8 cellular contexts compared by ENCODE assay signal in the genomic region with DNA sequence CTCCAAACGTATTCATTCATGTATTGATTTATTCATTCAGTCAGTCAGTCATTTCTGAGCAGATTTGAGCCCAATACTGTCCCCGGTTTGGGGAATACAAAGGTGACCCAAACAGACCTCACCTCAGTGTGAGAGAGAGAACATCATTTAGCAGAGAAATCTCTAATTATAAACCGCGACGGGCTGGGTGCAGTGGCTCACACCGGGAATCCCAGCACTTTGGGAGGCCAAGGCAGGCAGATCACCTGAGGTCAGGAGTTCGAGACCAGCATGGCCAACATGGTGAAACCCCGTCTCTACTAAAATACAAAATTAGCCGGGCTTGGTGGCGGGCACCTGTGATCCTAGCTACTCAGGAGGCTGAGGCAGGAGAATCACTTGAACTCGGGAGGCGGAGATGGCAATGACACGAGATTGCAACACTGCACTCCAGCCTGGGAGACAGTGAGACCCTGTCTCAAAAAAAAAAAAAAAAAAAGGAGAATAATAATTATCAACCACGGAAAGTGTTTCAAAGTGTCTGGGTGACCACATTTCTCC. TPM values are rescaled to one million over a fixed set of nuclear protein-coding genes. Genes with fewer than 3 reads are reported as not detected.
DNase-seq lines count a peak whose midpoint lies in the region; ATAC-seq and TF ChIP-seq lines count a peak whose summit lies in the region.
"Not testable (repeated sequence)": the region's sequence is repeated elsewhere in the genome, so short reads cannot be mapped to it uniquely, and the experiment has no call there.

No MANE protein-coding gene starts in this region.

- H4K20me1 ChIP-seq in HCT116 (ENCODE audit: insufficient read depth); OCI-LY1 (ENCODE audit: insufficient read depth, low read length); hepatocyte (ENCODE audit: insufficient read depth, poor library complexity, severe bottlenecking): not testable (repeated sequence)

- H3K4me3 ChIP-seq in CD4-positive, CD25-positive, alpha-beta regulatory T cell (ENCODE audit: low read depth, low read length) = peak overlapping the region; percentile 52
- H3K4me3 ChIP-seq in HCT116 (replicated peaks in 1 of 2; ENCODE audit: low read depth in 1 of 2, low read length in 2 of 2) (peak overlapping the region; percentile 37 to 61), OCI-LY1 (ENCODE audit: low read depth, low read length, poor library complexity, severe bottlenecking) (peak overlapping the region; percentile 67), colonic mucosa (peak overlapping the region; percentile 61), stomach (peak overlapping the region; percentile 59 to 70 (median 68))
- H3K4me3 ChIP-seq in hepatocyte = not testable (repeated sequence)

- H3K9me3 ChIP-seq in CD4-positive, CD25-positive, alpha-beta regulatory T cell (ENCODE audit: control insufficient read depth in 2 of 2, low read length in 2 of 2); HCT116 (ENCODE audit: control insufficient read depth in 1 of 2, insufficient read depth in 1 of 2, low read depth in 1 of 2, low read length in 2 of 2); OCI-LY1 (ENCODE audit: low read length); colonic mucosa; hepatocyte (ENCODE audit: low read depth); stomach: not testable (repeated sequence)

- H3K9me3 Mint-ChIP-seq in CD4-positive, CD25-positive, alpha-beta regulatory T cell; activated T-cell treated with anti-CD3 and anti-CD28 coated beads, Interleukin-2, amount 50 U/mL, for 24 hours; neural crest cell: not testable (repeated sequence)

- H3K27ac ChIP-seq in CD4-positive, CD25-positive, alpha-beta regulatory T cell (ENCODE audit: insufficient read depth, low read length, poor library complexity, severe bottlenecking) = peak overlapping the region; percentile 67
- H3K27ac ChIP-seq in HCT116 (ENCODE audit: low read depth, low read length) (peak overlapping the region; percentile 52), colonic mucosa (peak overlapping the region; percentile 87), hepatocyte (peak overlapping the region; percentile 88), stomach (peak overlapping the region in 4 of 5 donors; percentile 85 to 92 (median 88))
- H3K27ac ChIP-seq in OCI-LY1 (ENCODE audit: low read depth, low read length, poor library complexity, severe bottlenecking) = not testable (repeated sequence)

- not testable (repeated sequence) for H3K27ac Mint-ChIP-seq in CD4-positive, CD25-positive, alpha-beta regulatory T cell; neural crest cell (ENCODE audit: unreplicated experiment)
- peak overlapping the region; percentile 71 for H3K27ac Mint-ChIP-seq in activated T-cell treated with anti-CD3 and anti-CD28 coated beads, Interleukin-2, amount 50 U/mL, for 24 hours

- not testable (repeated sequence) for ATAC-seq in CD4-positive, CD25-positive, alpha-beta regulatory T cell (ENCODE audit: low read depth in 2 of 2)
- ATAC-seq in HCT116 = peak; percentile 1; the same call in 1 of the 2 replicates

- WGBS in hepatocyte (ENCODE audit: low lambda C conversion rate, missing lambda C conversion rate) = 51% methylated on average over 13 of the region's 14 CpGs
- 38 to 43% (median 42%) methylated on average over 14 of the region's 14 CpGs for WGBS in stomach, 5 donors

- TF ChIP-seq CTCF in HCT116 (IDR thresholded peaks at IDR 0.05 in 2 of 3, conservative IDR thresholded peaks at IDR 0.05 in 1 of 3; ENCODE audit: borderline replicate concordance in 1 of 3, insufficient read depth in 1 of 3, low read depth in 2 of 3, low read length in 2 of 3); OCI-LY1 (IDR thresholded peaks at IDR 0.05; ENCODE audit: low read length); colonic mucosa (IDR thresholded peaks at IDR 0.05); hepatocyte (IDR thresholded peaks at IDR 0.05; ENCODE audit: poor library complexity); neural crest cell (conservative IDR thresholded peaks at IDR 0.05); stomach (IDR thresholded peaks at IDR 0.05): not testable (repeated sequence)

- H3K4me2 ChIP-seq in HCT116 (ENCODE audit: low read length) (peak overlapping the region; percentile 81), OCI-LY1 (ENCODE audit: low read length) (peak overlapping the region; percentile 70), hepatocyte (peak overlapping the region; percentile 96)

- peak overlapping the region; percentile 73 for H3K9ac ChIP-seq in HCT116 (ENCODE audit: low read length)
- H3K9ac ChIP-seq in OCI-LY1 (ENCODE audit: low read length) = peak overlapping the region; percentile 63
- H3K9ac ChIP-seq in colonic mucosa (ENCODE audit: low read depth in 2 of 2, low read length in 2 of 2) = not testable (repeated sequence)

- not testable (repeated sequence) for H2AFZ ChIP-seq in HCT116 (ENCODE audit: low read depth, low read length, poor library complexity, severe bottlenecking)
- H2AFZ ChIP-seq in OCI-LY1 (ENCODE audit: low read length) = peak overlapping the region; percentile 81; the same call in 1 of the 2 replicates
- peak overlapping the region; percentile 88 for H2AFZ ChIP-seq in hepatocyte

- not testable (repeated sequence) for H3K9me2 ChIP-seq in HCT116 (ENCODE audit: insufficient read depth); OCI-LY1 (ENCODE audit: low read depth, low read length); hepatocyte (replicated peaks; ENCODE audit: insufficient read depth)

- H3K79me2 ChIP-seq in HCT116 (ENCODE audit: insufficient read depth, low read length); OCI-LY1 (ENCODE audit: insufficient read depth, low read length); hepatocyte: not testable (repeated sequence)

- TF ChIP-seq EP300 in stomach (IDR thresholded peaks at IDR 0.05) = not testable (repeated sequence)

- not testable (repeated sequence) for H3F3A ChIP-seq in OCI-LY1 (ENCODE audit: insufficient read depth, low read length)

- POLR2A ChIA-PET in HCT116 (lab: Charles Lee) = interaction anchor here (0.6 to 0.7 kb wide), 2 partner anchors 13 to 18 kb away, joined by 3 to 4 read pairs; no protein-coding TSS in a partner anchor

- H3K36me3 ChIP-seq in CD4-positive, CD25-positive, alpha-beta regulatory T cell (ENCODE audit: control insufficient read depth, insufficient read depth, low read length); HCT116 (ENCODE audit: control insufficient read depth in 1 of 2, insufficient read depth in 2 of 2, low read length in 2 of 2); OCI-LY1 (ENCODE audit: insufficient read depth, low read length); colonic mucosa; hepatocyte (replicated peaks; ENCODE audit: insufficient read depth, low read depth); stomach: not testable (repeated sequence)

- H3K36me3 Mint-ChIP-seq in CD4-positive, CD25-positive, alpha-beta regulatory T cell; activated T-cell treated with anti-CD3 and anti-CD28 coated beads, Interleukin-2, amount 50 U/mL, for 24 hours (ENCODE audit: low read depth); neural crest cell (ENCODE audit: low read depth): not testable (repeated sequence)

- RAD21 ChIA-PET in HCT116 (lab: Charles Lee; ENCODE audit: low non-redundant PET in 1 of 2, low total read pairs in 2 of 2, uncharacterized antibody in 2 of 2, unreplicated experiment in 2 of 2) = not testable (repeated sequence)

- H3K4me1 ChIP-seq in CD4-positive, CD25-positive, alpha-beta regulatory T cell (ENCODE audit: control insufficient read depth, insufficient read depth, low read length, poor library complexity, severe bottlenecking); colonic mucosa; hepatocyte (ENCODE audit: insufficient read depth): not testable (repeated sequence)
- H3K4me1 ChIP-seq in HCT116 (ENCODE audit: control insufficient read depth in 1 of 2, insufficient read depth in 2 of 2, low read length in 2 of 2) (peaks cover 28 to 43% of the 10 kb centered on the region in 2 experiments), OCI-LY1 (ENCODE audit: insufficient read depth, low read length, severe bottlenecking) (peaks cover 11% of the 10 kb centered on the region), stomach (peaks cover 19 to 32% (median 29%) of the 10 kb centered on the region in 4 donors)

- peaks cover 15% of the 10 kb centered on the region for H3K27me3 Mint-ChIP-seq in CD4-positive, CD25-positive, alpha-beta regulatory T cell
- H3K27me3 Mint-ChIP-seq in activated T-cell treated with anti-CD3 and anti-CD28 coated beads, Interleukin-2, amount 50 U/mL, for 24 hours; neural crest cell (ENCODE audit: low read depth): not testable (repeated sequence)

- H3K4me3 Mint-ChIP-seq in CD4-positive, CD25-positive, alpha-beta regulatory T cell = peak overlapping the region; percentile 69 to 85 (median 78)
- peak overlapping the region; percentile 62 for H3K4me3 Mint-ChIP-seq in activated T-cell treated with anti-CD3 and anti-CD28 coated beads, Interleukin-2, amount 50 U/mL, for 24 hours
- peak overlapping the region; percentile 78 for H3K4me3 Mint-ChIP-seq in neural crest cell

- TF ChIP-seq RAD21 in HCT116 (IDR thresholded peaks at IDR 0.05; ENCODE audit: low read depth) = not testable (repeated sequence)

- DNase-seq in CD4-positive, CD25-positive, alpha-beta regulatory T cell; HCT116 (ENCODE audit: low read depth, low spot score); activated T-cell treated with anti-CD3 and anti-CD28 coated beads, Interleukin-2, amount 50 U/mL, for 24 hours; colonic mucosa; hepatocyte (ENCODE audit: low spot score); neural crest cell (ENCODE audit: low read depth, low spot score); stomach: not testable (repeated sequence)

- not testable (repeated sequence) for H3K4me1 Mint-ChIP-seq in CD4-positive, CD25-positive, alpha-beta regulatory T cell; activated T-cell treated with anti-CD3 and anti-CD28 coated beads, Interleukin-2, amount 50 U/mL, for 24 hours (ENCODE audit: low read depth); neural crest cell

- TSS peak; percentile 70 for BruUV-seq in HCT116 (replicated peaks; lab: Mats Ljungman, UMichigan)

- TF ChIP-seq POLR2A in HCT116 (IDR thresholded peaks at IDR 0.05; ENCODE audit: borderline replicate concordance, extremely low read depth, insufficient read depth, insufficient read length); stomach (IDR thresholded peaks at IDR 0.05): not testable (repeated sequence)

- not testable (repeated sequence) for H3K27me3 ChIP-seq in CD4-positive, CD25-positive, alpha-beta regulatory T cell (ENCODE audit: control insufficient read depth, insufficient read depth, low read length); HCT116 (ENCODE audit: insufficient read depth, low read length); OCI-LY1 (ENCODE audit: insufficient read depth, low read length); colonic mucosa; hepatocyte
- peaks cover 0 to 16% (median 8%) of the 10 kb centered on the region in 3 donors for H3K27me3 ChIP-seq in stomach

- CTCF ChIA-PET in HCT116 (lab: Charles Lee) = interaction anchor here (0.7 kb wide), 1 partner anchor 16 kb away, joined by 3 read pairs; no protein-coding TSS in a partner anchor

- intact Hi-C loops in HCT116 (cut with micrococcal nuclease) = loop anchor here (2.0 kb wide), 1 partner anchor 39 kb away; a partner anchor contains a TSS
- intact Hi-C loops in colonic mucosa (cut with DNase I); stomach (cut with DNase I; ENCODE audit: low total_unique reads): not testable (repeated sequence)

RNA-seq across cellular contexts. Expression of a gene that starts 1.7 kb away (rescaled TPM):
- 0.81 TPM for total RNA-seq in CD4-positive, CD25-positive, alpha-beta regulatory T cell
- polyA plus RNA-seq in CD4-positive, CD25-positive, alpha-beta regulatory T cell = under 1 TPM in 2 of 4 donors, not detected in 2; 0.13 to 0.14 TPM
- total RNA-seq in HCT116 (2021; ENCODE audit: unreplicated experiment) (3.3 TPM), colonic mucosa (under 1 TPM; 0.15 to 0.56 TPM), hepatocyte (1.4 and 4.3 TPM in 2 replicates), neural crest cell (5.3 and 7.8 TPM in 2 replicates), stomach (under 1 TPM in 1 of 5 donors, not detected in 4; 0.55 TPM)
- polyA plus RNA-seq in HCT116 (2012) = 2.7 and 3.2 TPM in 2 replicates
- polyA plus RNA-seq in hepatocyte (1.4 and 4.8 TPM in 2 replicates), stomach (10 to 100 TPM in 1 of 3 donors, under 1 TPM in 2; 0.50 to 74.4 (median 0.76) TPM)

RNA-seq across cellular contexts. Expression of a gene that starts 30.7 kb away (rescaled TPM):
- total RNA-seq in CD4-positive, CD25-positive, alpha-beta regulatory T cell = 1,344 TPM
- polyA plus RNA-seq in CD4-positive, CD25-positive, alpha-beta regulatory T cell = 10 to 100 TPM; 29.8 to 40.2 (median 36.4) TPM
- total RNA-seq in HCT116 (2021; ENCODE audit: unreplicated experiment) = 541 TPM
- 558 and 559 TPM in 2 replicates for polyA plus RNA-seq in HCT116 (2012)
- 100 to 1,000 TPM; 377 to 539 TPM for total RNA-seq in colonic mucosa
- total RNA-seq in hepatocyte = 82.9 and 142 TPM in 2 replicates
- 403 and 666 TPM in 2 replicates for polyA plus RNA-seq in hepatocyte
- 779 and 803 TPM in 2 replicates for total RNA-seq in neural crest cell
- total RNA-seq in stomach = 1,000 to 10,000 TPM in 2 of 5 donors, 100 to 1,000 TPM in 3; 142 to 2,165 (median 929) TPM
- polyA plus RNA-seq in stomach = 100 to 1,000 TPM; 151 to 384 (median 321) TPM

RNA-seq across cellular contexts. Expression of a gene that starts 39.4 kb away (rescaled TPM):
- total RNA-seq in CD4-positive, CD25-positive, alpha-beta regulatory T cell = 24.1 TPM
- 10 to 100 TPM; 17.5 to 26.4 (median 21.9) TPM for polyA plus RNA-seq in CD4-positive, CD25-positive, alpha-beta regulatory T cell
- 42.1 TPM for total RNA-seq in HCT116 (2021; ENCODE audit: unreplicated experiment)
- 35.3 and 35.8 TPM in 2 replicates for polyA plus RNA-seq in HCT116 (2012)
- 10 to 100 TPM; 45.2 to 88.3 TPM for total RNA-seq in colonic mucosa
- 22.7 and 31.5 TPM in 2 replicates for total RNA-seq in hepatocyte
- polyA plus RNA-seq in hepatocyte = 24.5 and 32.2 TPM in 2 replicates
- 27.4 and 27.7 TPM in 2 replicates for total RNA-seq in neural crest cell
- 10 to 100 TPM in 4 of 5 donors, under 1 TPM in 1; 0.89 to 45.6 (median 27.2) TPM for total RNA-seq in stomach
- polyA plus RNA-seq in stomach = 10 to 100 TPM; 14.4 to 28.6 (median 14.7) TPM

RNA-seq across cellular contexts. Expression of a gene that starts 55.4 kb away (rescaled TPM):
- total RNA-seq in CD4-positive, CD25-positive, alpha-beta regulatory T cell = 96.5 TPM
- 100 to 1,000 TPM; 250 to 359 (median 297) TPM for polyA plus RNA-seq in CD4-positive, CD25-positive, alpha-beta regulatory T cell
- total RNA-seq in HCT116 (2021; ENCODE audit: unreplicated experiment) = 239 TPM
- polyA plus RNA-seq in HCT116 (2012) = 345 and 434 TPM in 2 replicates
- 100 to 1,000 TPM; 230 to 333 TPM for total RNA-seq in colonic mucosa
- total RNA-seq in hepatocyte = 255 and 540 TPM in 2 replicates
- 627 and 642 TPM in 2 replicates for polyA plus RNA-seq in hepatocyte
- 249 and 261 TPM in 2 replicates for total RNA-seq in neural crest cell
- total RNA-seq in stomach = 100 to 1,000 TPM in 4 of 5 donors, 10 to 100 TPM in 1; 68.1 to 279 (median 174) TPM
- polyA plus RNA-seq in stomach = 100 to 1,000 TPM; 386 to 713 (median 456) TPM
